In genomic region chr2:216683846-216684245, GRCh38 we compare ENCODE assay signal across 8 cellular contexts. TPM values are rescaled to one million over a fixed set of nuclear protein-coding genes. Genes with fewer than 3 reads are reported as not detected.
DNase-seq lines count a peak whose midpoint lies in the region; ATAC-seq and TF ChIP-seq lines count a peak whose summit lies in the region.

No MANE protein-coding gene starts in this region.

- peak; percentile 72 to 86 (median 78) for ATAC-seq in psoas muscle
- ATAC-seq in GM19324 (IDR thresholded peaks at IDR 0.05; ENCODE audit: low FRiP score, unreplicated experiment): no peak

- no peaks in the 10 kb centered on the region for H3K9me3 ChIP-seq in psoas muscle

- 19 to 27% (median 24%) methylated on average over 3 of the region's 3 CpGs for WGBS in psoas muscle, 3 donors

- H3K36me3 ChIP-seq in psoas muscle (ENCODE audit: insufficient read depth in 1 of 2, low read depth in 1 of 2): peaks cover 0 to 20% of the 10 kb centered on the region in 2 donors

- H3K27me3 ChIP-seq in psoas muscle (ENCODE audit: insufficient read depth in 3 of 3, low read length in 2 of 3): no peaks in the 10 kb centered on the region

- H3K27ac ChIP-seq in psoas muscle: peak overlapping the region; percentile 89

- peak; percentile 90 for DNase-seq in GM04503 (ENCODE audit: low read depth)
- peak; percentile 90 for DNase-seq in RPMI7951 (ENCODE audit: low read depth)
- DNase-seq in fibroblast of the aortic adventitia (ENCODE audit: low read depth): peak; percentile 98
- peak; percentile 79 to 87 for DNase-seq in psoas muscle
- no peak for DNase-seq in stimulated activated CD4-positive, alpha-beta T cell treated with anti-CD3 and anti-CD28 coated beads, Interleukin-2, amount 100 ng/mL, for 24 hours
- no peak for DNase-seq in activated CD4-positive, alpha-beta T cell treated with anti-CD3 and anti-CD28 coated beads for 48 hours
- DNase-seq in activated CD4-positive, alpha-beta T cell treated with anti-CD3 and anti-CD28 coated beads for 1 hour: no peak

- intact Hi-C loops in psoas muscle (cut with DNase I): loop anchor here (5.0 to 10.0 kb wide), 5 partner anchors 203 to 1031 kb away; no protein-coding TSS in a partner anchor

- peaks cover 94% of the 10 kb centered on the region for H3K4me1 ChIP-seq in psoas muscle

- no peak overlapping the region for H3K4me3 ChIP-seq in fibroblast of the aortic adventitia (ENCODE audit: low read depth, low read length)
- no peak overlapping the region for H3K4me3 ChIP-seq in psoas muscle

- TF ChIP-seq CTCF in fibroblast of the aortic adventitia (IDR thresholded peaks at IDR 0.05; ENCODE audit: insufficient read depth, low read length): no peak
- TF ChIP-seq CTCF in psoas muscle (IDR thresholded peaks at IDR 0.05): no peak

RNA-seq across cellular contexts. Expression of gene IGFBP5, which starts 11.5 kb away (rescaled TPM):
- total RNA-seq in RPMI7951 (2014; rRNA removed; shearing (Covaris generic)): 22.4 and 25.0 TPM in 2 replicates
- total RNA-seq in fibroblast of the aortic adventitia (ENCODE audit: low replicate concordance): 334 and 616 TPM in 2 replicates
- 100 to 1,000 TPM; 216 to 451 (median 286) TPM for total RNA-seq in psoas muscle
- 100 to 1,000 TPM in 1 of 3 donors, 10 to 100 TPM in 2; 44.9 to 210 (median 56.1) TPM for polyA plus RNA-seq in psoas muscle

RNA-seq across cellular contexts. Expression of gene IGFBP2, which starts 50.6 kb away (rescaled TPM):
- total RNA-seq in RPMI7951 (2014; rRNA removed; shearing (Covaris generic)): 3.5 and 6.4 TPM in 2 replicates
- total RNA-seq in fibroblast of the aortic adventitia (ENCODE audit: low replicate concordance) (1.1 and 10.6 TPM in 2 replicates), psoas muscle (10 to 100 TPM in 3 of 4 donors, 1 to 10 TPM in 1; 9.4 to 25.5 (median 14.7) TPM)
- polyA plus RNA-seq in psoas muscle: 10 to 100 TPM in 2 of 3 donors, 1 to 10 TPM in 1; 8.2 to 33.2 (median 10.0) TPM

Comparison
In these comparisons a context has a peak if more than half of its experiments do, and no peak if none do; other contexts are left out.
1. DNase-seq: peak in GM04503 (single experiment), RPMI7951 (single experiment), fibroblast of the aortic adventitia (single experiment) and psoas muscle (2 of 2); none in stimulated activated CD4-positive, alpha-beta T cell treated with anti-CD3 and anti-CD28 coated beads, Interleukin-2, amount 100 ng/mL, for 24 hours (0 of 2), activated CD4-positive, alpha-beta T cell treated with anti-CD3 and anti-CD28 coated beads for 48 hours (single experiment) and activated CD4-positive, alpha-beta T cell treated with anti-CD3 and anti-CD28 coated beads for 1 hour (single experiment).